8 cellular contexts compared by ENCODE assay signal in genomic region chr11:107243929-107244328, GRCh38.
"Had no signal": no experiment of that assay in that cellular context is flagged by ENCODE, and none has a peak within 500 bp of the region (broad histone marks: within the 10 kb centered on the region; RNA-seq: fewer than 3 reads in every experiment).

No MANE protein-coding gene starts in this region.

- FAIRE-seq: G401.6, GM12878, GM12891, GM12892, GM18507, GM19239 had no signal

- ATAC-seq: GM12878 had no signal

- H3K4me3 ChIP-seq: GM12878 had no signal

- DNase-seq: GDM1, GF-D8 had no signal
